Comparison of ENCODE assay signal across 10 cellular contexts in the genomic region with DNA sequence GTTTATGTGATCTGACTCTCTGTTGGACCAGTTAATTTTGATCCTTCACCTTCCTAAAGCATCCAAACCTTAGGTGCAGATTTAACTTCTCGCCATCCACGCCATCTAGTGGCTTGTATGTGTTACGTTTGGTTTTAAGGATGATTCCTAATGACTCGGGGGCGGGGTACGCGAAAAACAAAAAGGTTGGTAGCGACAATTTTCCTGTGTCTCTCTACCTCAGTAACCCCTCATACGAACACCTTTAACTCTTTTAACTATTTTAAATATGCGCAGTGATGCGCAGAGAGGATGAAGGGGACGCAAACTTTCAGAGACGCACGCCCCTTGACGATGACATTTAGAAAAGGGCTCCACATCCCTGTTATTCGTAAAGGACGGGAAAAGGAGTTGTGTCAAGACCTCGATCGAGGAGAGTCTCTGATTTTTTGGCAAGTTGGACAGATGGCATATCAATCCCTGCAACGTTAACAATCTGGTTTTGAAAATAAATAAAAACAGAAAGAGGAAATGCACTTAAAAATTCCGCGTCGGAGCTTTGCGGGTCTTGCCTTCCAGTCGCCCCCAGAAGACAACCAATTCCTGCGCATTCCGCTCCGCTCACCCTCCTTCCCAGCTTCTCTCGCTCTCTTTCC. TPM values are rescaled to one million over a fixed set of nuclear protein-coding genes. Genes with fewer than 3 reads are reported as not detected.
DNase-seq lines count a peak whose midpoint lies in the region; ATAC-seq lines count a peak whose summit lies in the region.
"Had no signal": no experiment of that assay in that cellular context is flagged by ENCODE, and none has a peak within 500 bp of the region (broad histone marks: within the 10 kb centered on the region; RNA-seq: fewer than 3 reads in every experiment).

No MANE protein-coding gene starts in this region.

- in situ Hi-C loops in KBM-7 (cut with MboI; ENCODE audit: low pct_unique_long_range_greater_than_20kb, low sequenced_read_pairs), result no loop called here

- H3K9me3 ChIP-seq in aorta (ENCODE audit: control insufficient read depth, low read length), result no peaks in the 10 kb centered on the region

- no peaks in the 10 kb centered on the region for H3K36me3 ChIP-seq in aorta (ENCODE audit: control insufficient read depth in 1 of 2, insufficient read depth in 2 of 2, low read length in 1 of 2)

- peaks cover 0 to 2% of the 10 kb centered on the region in 2 donors for H3K27me3 ChIP-seq in aorta (ENCODE audit: control insufficient read depth in 1 of 2, insufficient read depth in 2 of 2, low read length in 1 of 2)

- peak overlapping the region; percentile 35 to 72 for H3K4me3 ChIP-seq in aorta (ENCODE audit: low read length in 2 of 2)

- DNase-seq in NCI-H1436 (lab: John Stamatoyannopoulos, UW) (peak; percentile 20), NCI-H1436 treated with DMSO at 0.1 percent for 48 hours (lab: John Stamatoyannopoulos, UW) (no peak), KBM-7 (peak; percentile 52), OCI-M1 (lab: John Stamatoyannopoulos, UW) (peak; percentile 54), ecto neural progenitor cell (ENCODE audit: low spot score) (peak; percentile 50), medulla oblongata (ENCODE audit: extremely low spot score) (peak; percentile 72), aorta (no peak)

- ATAC-seq in GM21786 (IDR thresholded peaks at IDR 0.05; ENCODE audit: unreplicated experiment), result peak; percentile 49
- ATAC-seq in aorta (ENCODE audit: low FRiP score), result peak; percentile 77

- H3K4me1 ChIP-seq in aorta (ENCODE audit: control insufficient read depth in 1 of 2, insufficient read depth in 2 of 2, low read length in 2 of 2), result no peaks in the 10 kb centered on the region

- intact Hi-C loops in aorta (cut with DNase I), result loop anchor here (2.0 to 10.0 kb wide), 2 partner anchors 128 to 338 kb away; no protein-coding TSS in a partner anchor

- H3K27ac ChIP-seq in aorta (ENCODE audit: low read depth in 1 of 2, low read length in 2 of 2), result no peak overlapping the region

- 0 to 1% methylated on average over 29 of the region's 29 CpGs for WGBS in aorta, 2 donors

RNA-seq across cellular contexts. Expression of gene KCND2, which starts 0.6 kb away (rescaled TPM):
- total RNA-seq in aorta, result 1 to 10 TPM; 1.9 to 4.2 TPM
- polyA plus RNA-seq in aorta, result not detected
- total RNA-seq: CD4-positive, CD25-positive, alpha-beta regulatory T cell; mononuclear cell had no signal
- polyA plus RNA-seq: CD4-positive, CD25-positive, alpha-beta regulatory T cell had no signal

Comparison
In these comparisons a context has a peak if more than half of its experiments do, and no peak if none do; other contexts are left out.
1. DNase-seq: peak in NCI-H1436 (single experiment), KBM-7 (single experiment), OCI-M1 (single experiment), ecto neural progenitor cell (single experiment) and medulla oblongata (single experiment); none in NCI-H1436 treated with DMSO at 0.1 percent for 48 hours (single experiment) and aorta (0 of 2).